24 cellular contexts compared by ENCODE assay signal in the genomic region with DNA sequence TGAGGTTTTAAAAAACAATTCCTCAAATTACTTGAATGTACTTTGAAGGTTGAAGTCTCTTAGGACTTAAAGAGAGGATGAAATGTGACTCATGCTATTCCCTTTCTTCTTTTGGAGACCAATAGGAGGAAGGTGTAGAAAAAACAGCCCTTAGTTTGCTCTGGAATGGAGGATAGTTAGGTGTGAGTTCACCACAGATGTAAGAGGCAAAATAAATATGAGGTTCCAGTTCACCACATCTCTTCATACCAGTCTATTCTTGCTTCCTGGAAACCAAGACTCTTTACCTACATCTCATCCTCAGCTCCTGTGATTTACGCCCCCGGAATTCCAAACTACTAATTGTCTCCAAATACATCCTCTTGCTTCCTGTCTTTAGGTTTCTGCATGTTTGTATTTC.
DNase-seq lines count a peak whose midpoint lies in the region; ATAC-seq and TF ChIP-seq lines count a peak whose summit lies in the region.
"Had no signal": no experiment of that assay in that cellular context is flagged by ENCODE, and none has a peak within 500 bp of the region (broad histone marks: within the 10 kb centered on the region; RNA-seq: fewer than 3 reads in every experiment).

No MANE protein-coding gene starts in this region.

- no peak for TF ChIP-seq RAD21 in IMR-90 (IDR thresholded peaks at IDR 0.05; ENCODE audit: low read length)

- no peaks in the 10 kb centered on the region for H3K79me2 ChIP-seq in ACC112 (ENCODE audit: control insufficient read depth, insufficient read depth, low read length, unreplicated experiment)

- no peak overlapping the region for H4K91ac ChIP-seq in IMR-90 (ENCODE audit: insufficient read depth, low read depth, low read length)

- no peak overlapping the region for H3K18ac ChIP-seq in IMR-90 (ENCODE audit: low read depth, low read length)

- no peak overlapping the region for H3K4me3 ChIP-seq in ACC112 (ENCODE audit: low read depth, low read length)
- H3K4me3 ChIP-seq in IMR-90 (ENCODE audit: insufficient read depth, low read depth, low read length) = no peak overlapping the region
- H3K4me3 ChIP-seq: A549, HAP-1, heart right ventricle, K562, lower lobe of right lung, right atrium auricular region, stomach, tibial nerve had no signal

- no peaks in the 10 kb centered on the region for H4K20me1 ChIP-seq in IMR-90 (ENCODE audit: insufficient read depth, low read length)

- H3K4me1 ChIP-seq in ACC112 (ENCODE audit: control insufficient read depth, insufficient read depth, low read length, unreplicated experiment) (peaks cover 31% of the 10 kb centered on the region), IMR-90 (ENCODE audit: control insufficient read depth, insufficient read depth, low read length) (no peaks in the 10 kb centered on the region)
- H3K4me1 ChIP-seq: A549, heart right ventricle, lower lobe of right lung, right atrium auricular region, stomach, tibial nerve had no signal

- no peaks in the 10 kb centered on the region for H3K79me1 ChIP-seq in IMR-90 (ENCODE audit: low read depth in 1 of 2, low read length in 2 of 2)

- H3K23ac ChIP-seq in IMR-90 (ENCODE audit: low read depth, low read length) = no peak overlapping the region

- no peak overlapping the region for H4K8ac ChIP-seq in IMR-90 (ENCODE audit: low read depth in 2 of 2, low read length in 2 of 2)

- H2BK5ac ChIP-seq in IMR-90 (ENCODE audit: low read depth, low read length, poor library complexity, severe bottlenecking) = no peak overlapping the region

- ATAC-seq in IMR-90 (ENCODE audit: low read depth) (no peak), HG03342 (IDR thresholded peaks at IDR 0.05; ENCODE audit: unreplicated experiment) (no peak), GM18873 (IDR thresholded peaks at IDR 0.05; ENCODE audit: low FRiP score, unreplicated experiment) (no peak)
- ATAC-seq: A549, heart right ventricle, K562, lower lobe of right lung, WTC11 had no signal

- peak overlapping the region; percentile 42 for H3K27ac ChIP-seq in ACC112 (ENCODE audit: low read depth, low read length)
- H3K27ac ChIP-seq in IMR-90 (ENCODE audit: insufficient read depth, low read length) = no peak overlapping the region
- H3K27ac ChIP-seq: A549, heart right ventricle, lower lobe of right lung, right atrium auricular region, stomach, tibial nerve had no signal

- WGBS in IMR-90 (ENCODE audit: extremely low coverage in 2 of 2, insufficient read length in 1 of 2), 2 experiments = no CpG with 5 or more reads among the region's 2 CpGs

- no peak overlapping the region for H3K4me2 ChIP-seq in IMR-90 (ENCODE audit: low read depth, low read length)
- H3K4me2 ChIP-seq: A549 had no signal

- H2BK120ac ChIP-seq in IMR-90 (ENCODE audit: low read depth, low read length) = no peak overlapping the region

- no peak overlapping the region for H3K9ac ChIP-seq in IMR-90 (ENCODE audit: low read depth, low read length)

- POLR2A ChIA-PET in IMR-90 (lab: Charles Lee; ENCODE audit: unreplicated experiment) = interaction anchor here (0.6 kb wide), 1 partner anchor 281 kb away, joined by 4 read pairs; no protein-coding TSS in a partner anchor

- H2BK20ac ChIP-seq in IMR-90 (ENCODE audit: low read depth, low read length) = no peak overlapping the region

- H3K9me3 ChIP-seq in IMR-90 (ENCODE audit: control insufficient read depth, insufficient read depth, low read length) = no peaks in the 10 kb centered on the region
- H3K9me3 ChIP-seq: A549, HAP-1, heart right ventricle, lower lobe of right lung, right atrium auricular region, stomach, tibial nerve had no signal

- BruUV-seq in IMR-90 (replicated peaks; lab: Mats Ljungman, UMichigan) = no TSS peak

- intact Hi-C loops in IMR-90 (cut with micrococcal nuclease) = no loop called here

- TF ChIP-seq POLR2A in IMR-90 (IDR thresholded peaks at IDR 0.05; ENCODE audit: low read depth, low read length) = no peak

- dilution Hi-C loops in IMR-90 (cut with HindIII; ENCODE audit: low sequenced_read_pairs, unreplicated experiment) = no loop called here

- H3K14ac ChIP-seq in IMR-90 (replicated peaks; ENCODE audit: low read depth, low read length) = no peak overlapping the region

- no peaks in the 10 kb centered on the region for H3K9me1 ChIP-seq in IMR-90 (ENCODE audit: insufficient read depth, low read length)

- H3K27me3 ChIP-seq in ACC112 (ENCODE audit: insufficient read depth, low read length) (no peaks in the 10 kb centered on the region), IMR-90 (ENCODE audit: control insufficient read depth, insufficient read depth, low read length) (no peaks in the 10 kb centered on the region; the same call in 1 of the 2 replicates)
- H3K27me3 ChIP-seq: heart right ventricle, right atrium auricular region, stomach, tibial nerve had no signal

- CTCF ChIA-PET in IMR-90 (lab: Yijun Ruan, JAX) = no interaction called here

- TF ChIP-seq CTCF in IMR-90 (conservative IDR thresholded peaks at IDR 0.05; ENCODE audit: low read depth, low read length) = no peak

- H2AK9ac ChIP-seq in IMR-90 (replicated peaks; ENCODE audit: low read depth, low read length, poor library complexity) = no peak overlapping the region

- no peak overlapping the region for H2AK5ac ChIP-seq in IMR-90 (ENCODE audit: low read depth, low read length)

- in situ Hi-C loops in IMR-90 (cut with MboI; ENCODE audit: low sequenced_read_pairs) = no loop called here

- H4K5ac ChIP-seq in IMR-90 (ENCODE audit: low read depth, low read length) = no peak overlapping the region

- H3K4ac ChIP-seq in IMR-90 (ENCODE audit: low read depth, low read length) = no peak overlapping the region

- no peak overlapping the region for H3K56ac ChIP-seq in IMR-90 (ENCODE audit: extremely low read depth, insufficient read depth, low read length)

- no peak overlapping the region for H2BK15ac ChIP-seq in IMR-90 (ENCODE audit: low read depth, low read length)

- no peak overlapping the region for H2AFZ ChIP-seq in ACC112 (ENCODE audit: low read length, unreplicated experiment)
- H2AFZ ChIP-seq in IMR-90 (replicated peaks; ENCODE audit: low read length, poor library complexity) = no peak overlapping the region

- H3K36me3 ChIP-seq in ACC112 (ENCODE audit: insufficient read depth, low read length) (no peaks in the 10 kb centered on the region), IMR-90 (ENCODE audit: control insufficient read depth, insufficient read depth, low read length) (no peaks in the 10 kb centered on the region)
- H3K36me3 ChIP-seq: HAP-1, heart right ventricle, lower lobe of right lung, right atrium auricular region, stomach, tibial nerve had no signal

- DNase-seq in IMR-90 = peak; percentile 4
- DNase-seq in dermis blood vessel endothelial cell = peak; percentile 3
- DNase-seq in left kidney (ENCODE audit: low read depth, low spot score) = peak; percentile 24
- no peak for DNase-seq in NOMO-1 (lab: John Stamatoyannopoulos, UW; ENCODE audit: unreplicated experiment in 2 of 2)
- no peak for DNase-seq in stimulated activated naive CD4-positive, alpha-beta T cell (lab: John Stamatoyannopoulos, UW)
- DNase-seq: activated gamma-delta T cell treated with Interleukin-2 at 50 U/mL for 16 hours, heart right ventricle, lower lobe of right lung, NCI-H146, NCI-H2171 treated with DMSO at 0.1 percent for 48 hours, NCI-H526 treated with DMSO at 0.1 percent for 48 hours, nucleus accumbens, RPMI8226, stomach, T-helper 9 cell had no signal

TF ChIP-seq in IMR-90, 13 proteins besides CTCF, POLR2A, EP300 and RAD21:
- TF ChIP-seq MAZ (IDR thresholded peaks at IDR 0.05; ENCODE audit: borderline replicate concordance, low read depth, low read length) (no peak), NFE2L2 (IDR thresholded peaks at IDR 0.05; ENCODE audit: low read depth, low read length) (no peak), SMC3 (IDR thresholded peaks at IDR 0.05; ENCODE audit: low read depth, low read length) (no peak), MAFK (IDR thresholded peaks at IDR 0.05; ENCODE audit: low read depth, low read length) (no peak), BHLHE40 (IDR thresholded peaks at IDR 0.05; ENCODE audit: low read depth, low read length) (no peak), RFX5 (IDR thresholded peaks at IDR 0.05; ENCODE audit: low read depth, low read length) (no peak), MXI1 (IDR thresholded peaks at IDR 0.05; ENCODE audit: borderline replicate concordance, low read depth, low read length) (no peak), ELK1 (IDR thresholded peaks at IDR 0.05; ENCODE audit: borderline replicate concordance, low read depth, low read length) (no peak), RCOR1 (IDR thresholded peaks at IDR 0.05; ENCODE audit: insufficient replicate concordance, low read length) (no peak), FOS (IDR thresholded peaks at IDR 0.05; ENCODE audit: low read depth, low read length) (no peak), CHD1 (IDR thresholded peaks at IDR 0.05; ENCODE audit: low read depth, low read length) (no peak), CEBPB (IDR thresholded peaks at IDR 0.05; ENCODE audit: low read depth, low read length) (no peak)
- TF ChIP-seq, protein P1, sequence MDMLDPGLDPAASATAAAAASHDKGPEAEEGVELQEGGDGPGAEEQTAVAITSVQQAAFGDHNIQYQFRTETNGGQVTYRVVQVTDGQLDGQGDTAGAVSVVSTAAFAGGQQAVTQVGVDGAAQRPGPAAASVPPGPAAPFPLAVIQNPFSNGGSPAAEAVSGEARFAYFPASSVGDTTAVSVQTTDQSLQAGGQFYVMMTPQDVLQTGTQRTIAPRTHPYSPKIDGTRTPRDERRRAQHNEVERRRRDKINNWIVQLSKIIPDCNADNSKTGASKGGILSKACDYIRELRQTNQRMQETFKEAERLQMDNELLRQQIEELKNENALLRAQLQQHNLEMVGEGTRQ (IDR thresholded peaks at IDR 0.05; ENCODE audit: low read depth, low read length) = no peak

Comparison
In these comparisons a context has a peak if more than half of its experiments do, and no peak if none do; other contexts are left out.
1. DNase-seq: peak in IMR-90 (single experiment), dermis blood vessel endothelial cell (single experiment) and left kidney (single experiment); none in NOMO-1 (0 of 2) and stimulated activated naive CD4-positive, alpha-beta T cell (0 of 6).